ENCODE assay signal across 8 cellular contexts in the genomic region with DNA sequence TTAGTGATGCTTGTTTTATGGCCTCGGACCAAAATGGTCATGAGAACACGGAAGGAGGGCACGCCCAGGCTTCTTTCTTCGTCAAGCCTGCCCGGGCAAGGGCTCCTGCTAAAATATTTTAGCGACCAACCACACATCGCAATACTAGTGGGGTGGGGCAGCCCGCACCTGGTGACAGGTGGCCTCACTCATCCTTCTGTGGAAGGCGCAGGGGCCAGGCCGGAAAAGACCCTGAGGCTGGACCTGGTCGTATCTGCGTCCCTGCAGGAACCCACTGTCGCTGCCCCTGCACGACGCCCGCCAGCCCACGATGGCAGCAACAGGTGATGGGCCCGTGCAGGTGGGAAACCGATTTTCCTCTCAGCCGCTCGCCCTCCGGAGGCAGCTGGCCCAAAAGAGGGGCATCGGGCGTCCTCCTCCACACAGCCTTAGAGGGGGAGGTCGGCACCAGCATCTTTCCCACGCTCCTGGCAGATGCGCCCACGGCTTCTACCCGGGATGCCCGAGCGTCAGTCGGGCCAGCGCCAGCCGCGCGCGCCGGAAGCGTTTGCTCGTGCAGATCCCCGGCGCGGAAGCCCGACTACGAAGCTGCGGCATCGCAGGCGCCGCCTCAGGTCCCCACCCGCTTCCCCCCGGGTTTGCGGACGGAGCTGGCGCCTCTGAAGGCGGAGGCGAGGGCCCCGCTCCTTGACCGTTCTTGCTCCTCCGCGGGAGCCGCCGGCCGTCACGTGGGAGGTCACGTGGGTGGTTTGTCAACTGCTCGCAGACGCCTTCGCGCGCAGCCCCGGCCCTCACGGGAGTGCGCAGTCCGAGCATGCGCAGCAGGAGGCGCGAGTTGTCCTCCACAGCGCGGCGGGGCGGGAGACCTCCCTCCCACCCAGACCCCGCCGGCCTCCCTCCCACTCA. TPM values are rescaled to one million over a fixed set of nuclear protein-coding genes. Genes with fewer than 3 reads are reported as not detected.
DNase-seq lines count a peak whose midpoint lies in the region; ATAC-seq, FAIRE-seq and TF ChIP-seq lines count a peak whose summit lies in the region.

No MANE protein-coding gene starts in this region.

- H3K36me3 ChIP-seq in keratinocyte (ENCODE audit: control insufficient read depth in 2 of 2, extremely low read depth in 1 of 2, insufficient read depth in 2 of 2, low read length in 2 of 2), result no peaks in the 10 kb centered on the region

- no peaks in the 10 kb centered on the region for H3K9me3 Mint-ChIP-seq in central memory CD8-positive, alpha-beta T cell

- H3K27ac ChIP-seq in A549 (peak overlapping the region; percentile 76 to 86), keratinocyte (ENCODE audit: control insufficient read depth, insufficient read depth, low read length) (peak overlapping the region; percentile 75)

- H3K4me3 Mint-ChIP-seq in central memory CD8-positive, alpha-beta T cell, result peak overlapping the region; percentile 84

- peak overlapping the region; percentile 76 for H2AFZ ChIP-seq in keratinocyte (ENCODE audit: control insufficient read depth, low read length)

- H3K4me1 ChIP-seq in A549 (peaks cover 33% of the 10 kb centered on the region), keratinocyte (ENCODE audit: control insufficient read depth, extremely low read depth, insufficient read depth, low read length) (peaks cover 48% of the 10 kb centered on the region)

- no peaks in the 10 kb centered on the region for H3K79me2 ChIP-seq in keratinocyte (ENCODE audit: control insufficient read depth, insufficient read depth, low read length)

- H3K4me2 ChIP-seq in A549 (peak overlapping the region; percentile 95), keratinocyte (ENCODE audit: control insufficient read depth, extremely low read depth, insufficient read depth, low read depth, low read length) (peak overlapping the region; percentile 60)

- H3K27me3 ChIP-seq in keratinocyte (ENCODE audit: control insufficient read depth, extremely low read depth, insufficient read depth, low read length), result no peaks in the 10 kb centered on the region

- H3K4me3 ChIP-seq in A549 (peak overlapping the region; percentile 54), keratinocyte (ENCODE audit: control insufficient read depth in 2 of 3, extremely low read depth in 1 of 3, insufficient read depth in 2 of 3, low read depth in 1 of 3, low read length in 3 of 3) (peak overlapping the region; percentile 31 to 47 (median 43))

- no peak for TF ChIP-seq EP300 in A549 (IDR thresholded peaks at IDR 0.05)

- FAIRE-seq in A549 (lab: Jason Lieb, UNC), result no peak
- FAIRE-seq in keratinocyte (lab: Jason Lieb, UNC), result no peak

- H3K9ac ChIP-seq in keratinocyte (ENCODE audit: control insufficient read depth, extremely low read depth, insufficient read depth, low read length), result peak overlapping the region; percentile 49

- CTCF ChIA-PET in A549 (lab: Yijun Ruan, JAX), result interaction anchor here (3.2 to 5.0 kb wide), 2 partner anchors 16 to 30 kb away, joined by 19 to 31 read pairs; no protein-coding TSS in a partner anchor

- DNase-seq in A549 (ENCODE audit: low read depth in 1 of 2, low spot score in 1 of 2) (peak; percentile 96 to 97), NCI-H345 (lab: John Stamatoyannopoulos, UW) (peak; percentile 96), keratinocyte (ENCODE audit: low read depth, low spot score) (no peak)
- peak; percentile 95 for DNase-seq in activated CD4-positive, CD25-positive, alpha-beta regulatory T cell treated with anti-CD3 and anti-CD28 coated beads, Interleukin-2, amount 50 U/mL, for 72 hours
- peak; percentile 72 to 73 for DNase-seq in central memory CD8-positive, alpha-beta T cell (ENCODE audit: low spot score in 2 of 2)
- peak; percentile 74 to 90 for DNase-seq in stimulated activated CD4-positive, alpha-beta T cell treated with anti-CD3 and anti-CD28 coated beads, Interleukin-12 subunit alpha, Interleukin-12 subunit beta, amount 100 ng/mL, for 24 hours (ENCODE audit: low read depth in 2 of 2)

- no peaks in the 10 kb centered on the region for H3K9me3 ChIP-seq in A549
- H3K9me3 ChIP-seq in keratinocyte (ENCODE audit: control insufficient read depth, low read depth, low read length), result no peaks in the 10 kb centered on the region

- peak overlapping the region; percentile 61 for H3K27ac Mint-ChIP-seq in central memory CD8-positive, alpha-beta T cell (ENCODE audit: low read depth)

- dilution Hi-C loops in keratinocyte (cut with MboI; ENCODE audit: extremely low pct_ligation_motif_present, low sequenced_read_pairs), result no loop called here

- H3K9me1 ChIP-seq in keratinocyte (ENCODE audit: control insufficient read depth, extremely low read depth, insufficient read depth, low read length), result peaks cover 2% of the 10 kb centered on the region

- 36% methylated on average over 51 of the region's 83 CpGs for WGBS in A549 (ENCODE audit: missing lambda C conversion rate)

- peak; percentile 86 for TF ChIP-seq POLR2A in A549 (IDR thresholded peaks at IDR 0.05; ENCODE audit: low read length)

- ATAC-seq in A549, result peak; percentile 21 to 52; a peak in 5 of 6 replicates
- ATAC-seq in GM18861 (IDR thresholded peaks at IDR 0.05; ENCODE audit: unreplicated experiment), result peak; percentile 44
- peak; percentile 64 for ATAC-seq in HG03159 (IDR thresholded peaks at IDR 0.05; ENCODE audit: unreplicated experiment)
- peak; percentile 68 for ATAC-seq in central memory CD8-positive, alpha-beta T cell (replicated peaks; ENCODE audit: extremely low read depth, poor library complexity, severe bottlenecking)

- H3K4me1 Mint-ChIP-seq in central memory CD8-positive, alpha-beta T cell, result peaks cover 24% of the 10 kb centered on the region

- no peak for TF ChIP-seq CTCF in A549 (IDR thresholded peaks at IDR 0.05)
- TF ChIP-seq CTCF in keratinocyte (optimal IDR thresholded peaks at IDR 0.05 in 1 of 3, IDR thresholded peaks at IDR 0.05 in 1 of 3, conservative IDR thresholded peaks at IDR 0.05 in 1 of 3; ENCODE audit: extremely low read depth in 1 of 3, insufficient read depth in 2 of 3, low read length in 3 of 3), result peak in 1 of 3 experiments; percentile 20

- no peaks in the 10 kb centered on the region for H4K20me1 ChIP-seq in keratinocyte (ENCODE audit: control insufficient read depth, extremely low read depth, insufficient read depth, low read length)

- TF ChIP-seq RAD21 in A549 (conservative IDR thresholded peaks at IDR 0.05 in 1 of 2, IDR thresholded peaks at IDR 0.05 in 1 of 2), result no peak

- peaks cover 22% of the 10 kb centered on the region for H3K36me3 Mint-ChIP-seq in central memory CD8-positive, alpha-beta T cell (ENCODE audit: insufficient read depth)

- no peaks in the 10 kb centered on the region for H3K27me3 Mint-ChIP-seq in central memory CD8-positive, alpha-beta T cell

- POLR2A ChIA-PET in A549 (lab: Yijun Ruan, JAX), result no interaction called here

TF ChIP-seq in A549, 52 proteins besides CTCF, POLR2A, EP300 and RAD21 (continues in another document):
- no peak for TF ChIP-seq JUNB (IDR thresholded peaks at IDR 0.05)
- TF ChIP-seq SREBF2 (IDR thresholded peaks at IDR 0.05), result no peak
- peak; percentile 85; the same call in 1 of the 2 replicates for TF ChIP-seq PHF8 (IDR thresholded peaks at IDR 0.05; ENCODE audit: borderline replicate concordance, low read depth)
- TF ChIP-seq EHF (CRISPR knock-in tag; IDR thresholded peaks at IDR 0.05), result peak; percentile 80

RNA-seq across cellular contexts. Expression of gene FOXK2, which starts 22.8 kb away (rescaled TPM):
- polyA plus RNA-seq in A549 (2011; rRNA removed) (34.8 and 35.9 TPM in 2 replicates), A549 (2017; fragmentation: RNase III; extraction: RNeasy Plus Mini Kit Qiagen cat#74134 plus additional on column Dnase treatment) (37.5 to 39.2 TPM (median 38.2 TPM) in 3 replicates), keratinocyte (39.4 to 43.9 TPM (median 43.8 TPM) in 3 replicates)
- polyA plus RNA-seq in A549 (2012; cell fraction: cytosol; rRNA removed), result 32.8 and 42.8 TPM in 2 replicates
- 49.2 and 51.8 TPM in 2 replicates for polyA plus RNA-seq in A549 (2012; cell fraction: nucleus; rRNA removed)
- polyA minus RNA-seq in A549 (2011; rRNA and poly(A)+ RNA removed), result 78.5 and 90.0 TPM in 2 replicates
- 18.2 TPM for polyA plus RNA-seq in keratinocyte (2011; ENCODE audit: low read depth)
- polyA plus RNA-seq in keratinocyte (2011; cell fraction: cytosol; rRNA removed), result 35.9 and 37.2 TPM in 2 replicates
- polyA plus RNA-seq in keratinocyte (2011; cell fraction: nucleus; rRNA removed), result 48.2 and 60.2 TPM in 2 replicates
- 28.4 and 48.4 TPM in 2 replicates for polyA plus RNA-seq in keratinocyte (2012; ENCODE audit: low replicate concordance)
- polyA minus RNA-seq in keratinocyte, result 41.7 to 60.1 TPM (median 47.5 TPM) in 3 replicates
- polyA minus RNA-seq in keratinocyte (2011; cell fraction: cytosol; rRNA and poly(A)+ RNA removed), result 75.4 TPM
- 47.2 and 69.3 TPM in 2 replicates for polyA minus RNA-seq in keratinocyte (2011; cell fraction: nucleus; rRNA and poly(A)+ RNA removed)

RNA-seq across cellular contexts. Expression of gene NARF, which starts 38.2 kb away (rescaled TPM):
- polyA plus RNA-seq in A549 (2011; rRNA removed) (89.6 and 108 TPM in 2 replicates), A549 (2017; fragmentation: RNase III; extraction: RNeasy Plus Mini Kit Qiagen cat#74134 plus additional on column Dnase treatment) (38.2 to 51.2 TPM (median 45.0 TPM) in 3 replicates), keratinocyte (31.9 to 36.8 TPM (median 32.9 TPM) in 3 replicates)
- 75.5 and 86.9 TPM in 2 replicates for polyA plus RNA-seq in A549 (2012; cell fraction: cytosol; rRNA removed)
- polyA plus RNA-seq in A549 (2012; cell fraction: nucleus; rRNA removed), result 56.9 and 86.5 TPM in 2 replicates
- 43.0 and 48.3 TPM in 2 replicates for polyA minus RNA-seq in A549 (2011; rRNA and poly(A)+ RNA removed)
- 40.8 TPM for polyA plus RNA-seq in keratinocyte (2011; ENCODE audit: low read depth)
- polyA plus RNA-seq in keratinocyte (2011; cell fraction: cytosol; rRNA removed), result 27.9 and 31.3 TPM in 2 replicates
- 40.5 and 43.6 TPM in 2 replicates for polyA plus RNA-seq in keratinocyte (2011; cell fraction: nucleus; rRNA removed)
- polyA plus RNA-seq in keratinocyte (2012; ENCODE audit: low replicate concordance), result 22.1 and 40.8 TPM in 2 replicates
- 19.5 to 39.9 TPM (median 24.4 TPM) in 3 replicates for polyA minus RNA-seq in keratinocyte
- 26.1 TPM for polyA minus RNA-seq in keratinocyte (2011; cell fraction: cytosol; rRNA and poly(A)+ RNA removed)
- polyA minus RNA-seq in keratinocyte (2011; cell fraction: nucleus; rRNA and poly(A)+ RNA removed), result 7.3 and 12.1 TPM in 2 replicates

RNA-seq across cellular contexts. Expression of gene CYBC1, which starts 46.2 kb away (rescaled TPM):
- 68.6 and 81.8 TPM in 2 replicates for polyA plus RNA-seq in A549 (2011; rRNA removed)
- 103 and 118 TPM in 2 replicates for polyA plus RNA-seq in A549 (2012; cell fraction: cytosol; rRNA removed)
- 189 and 277 TPM in 2 replicates for polyA plus RNA-seq in A549 (2012; cell fraction: nucleus; rRNA removed)
- 74.3 to 89.8 TPM (median 86.5 TPM) in 3 replicates for polyA plus RNA-seq in A549 (2017; fragmentation: RNase III; extraction: RNeasy Plus Mini Kit Qiagen cat#74134 plus additional on column Dnase treatment)
- polyA minus RNA-seq in A549 (2011; rRNA and poly(A)+ RNA removed), result 63.4 and 73.2 TPM in 2 replicates
- 30.2 to 36.0 TPM (median 34.2 TPM) in 3 replicates for polyA plus RNA-seq in keratinocyte
- 10.1 TPM for polyA plus RNA-seq in keratinocyte (2011; ENCODE audit: low read depth)
- polyA plus RNA-seq in keratinocyte (2011; cell fraction: cytosol; rRNA removed), result 14.2 and 21.4 TPM in 2 replicates
- 59.9 and 70.1 TPM in 2 replicates for polyA plus RNA-seq in keratinocyte (2011; cell fraction: nucleus; rRNA removed)
- polyA plus RNA-seq in keratinocyte (2012; ENCODE audit: low replicate concordance), result 25.9 and 27.8 TPM in 2 replicates
- polyA minus RNA-seq in keratinocyte, result 22.5 to 35.4 TPM (median 26.9 TPM) in 3 replicates
- polyA minus RNA-seq in keratinocyte (2011; cell fraction: cytosol; rRNA and poly(A)+ RNA removed), result 28.6 TPM
- 25.4 and 25.9 TPM in 2 replicates for polyA minus RNA-seq in keratinocyte (2011; cell fraction: nucleus; rRNA and poly(A)+ RNA removed)
